ENCODE assay signal across 8 cellular contexts in genomic region chr20:34955232-34956040, GRCh38. TPM values are rescaled to one million over a fixed set of nuclear protein-coding genes. Genes with fewer than 3 reads are reported as not detected.
DNase-seq lines count a peak whose midpoint lies in the region; ATAC-seq and TF ChIP-seq lines count a peak whose summit lies in the region.

Gene GSS (minus strand): TSS chr20:34955806. CDS start chr20:34951852, 3,954 bp downstream.
Gene MYH7B (plus strand): TSS chr20:34955868. CDS start chr20:34978006, 22,138 bp downstream.

- H4K20me1 ChIP-seq in DND-41 (ENCODE audit: insufficient read depth, low read length), result no peaks in the 10 kb centered on the region
- no peaks in the 10 kb centered on the region for H4K20me1 ChIP-seq in KMS-11 (ENCODE audit: insufficient read depth)

- peak within 1 kb of the TSS; percentile 76 for H3K27ac Mint-ChIP-seq in activated T-cell treated with anti-CD3 and anti-CD28 coated beads, Interleukin-2, amount 50 U/mL, for 72 hours

- H2AFZ ChIP-seq in DND-41 (ENCODE audit: low read depth, low read length) (peak within 1 kb of the TSS; percentile 94), KMS-11 (ENCODE audit: low read depth) (peak within 1 kb of the TSS; percentile 88)

- no peaks in the 10 kb centered on the region for H3K9me3 Mint-ChIP-seq in activated T-cell treated with anti-CD3 and anti-CD28 coated beads, Interleukin-2, amount 50 U/mL, for 72 hours

- DNase-seq in DND-41 (peak; percentile 98), esophagus muscularis mucosa (ENCODE audit: extremely low spot score) (peak; percentile 99)
- peak; percentile 98 to 100 for DNase-seq in activated T-cell treated with anti-CD3 and anti-CD28 coated beads, Interleukin-2, amount 50 U/mL, for 72 hours
- peak; percentile 97 for DNase-seq in stimulated activated CD8-positive, alpha-beta memory T cell treated with anti-CD3 and anti-CD28 coated beads, Interleukin-7, amount 100 ng/mL, for 24 hours (ENCODE audit: low read depth)

- H3K9ac ChIP-seq in DND-41 (ENCODE audit: low read depth, low read length), result peak within 1 kb of the TSS; percentile 76
- peak within 1 kb of the TSS; percentile 77 for H3K9ac ChIP-seq in KMS-11

- TF ChIP-seq POLR2A in esophagus muscularis mucosa (IDR thresholded peaks at IDR 0.05; ENCODE audit: low read depth), result peak; percentile 73

- WGBS in esophagus muscularis mucosa, result under 1% methylated on average over 46 of the region's 62 CpGs

- ATAC-seq in DND-41 (ENCODE audit: insufficient read depth, low read depth) (peak; percentile 96), GM21737 (IDR thresholded peaks at IDR 0.05; ENCODE audit: unreplicated experiment) (peak; percentile 84)
- ATAC-seq in activated T-cell treated with anti-CD3 and anti-CD28 coated beads, Interleukin-2, amount 50 U/mL, for 72 hours (replicated peaks in 1 of 2), result peak; percentile 95

- no peak for TF ChIP-seq EP300 in esophagus muscularis mucosa (IDR thresholded peaks at IDR 0.05)

- H3K27me3 Mint-ChIP-seq in activated T-cell treated with anti-CD3 and anti-CD28 coated beads, Interleukin-2, amount 50 U/mL, for 72 hours (ENCODE audit: low read depth), result no peaks in the 10 kb centered on the region

- no peaks in the 10 kb centered on the region for H3K9me3 ChIP-seq in DND-41 (ENCODE audit: insufficient read depth, low read length, severe bottlenecking)
- H3K9me3 ChIP-seq in esophagus muscularis mucosa, result no peaks in the 10 kb centered on the region
- H3K9me3 ChIP-seq in muscle layer of duodenum (ENCODE audit: control insufficient read depth in 1 of 2, low read length in 2 of 2), result no peaks in the 10 kb centered on the region

- H3K4me2 ChIP-seq in DND-41 (ENCODE audit: insufficient read depth, low read length) (peak within 1 kb of the TSS; percentile 80), KMS-11 (peak within 1 kb of the TSS; percentile 99)

- H3K36me3 Mint-ChIP-seq in activated T-cell treated with anti-CD3 and anti-CD28 coated beads, Interleukin-2, amount 50 U/mL, for 72 hours (ENCODE audit: insufficient read depth in 2 of 2), result peaks cover 0 to 7% of the 10 kb centered on the region in 2 donors

- H3K27ac ChIP-seq in DND-41 (ENCODE audit: low read length), result peak within 1 kb of the TSS; percentile 88
- peak within 1 kb of the TSS; percentile 52 for H3K27ac ChIP-seq in KMS-11
- peak within 1 kb of the TSS; percentile 84 to 92 (median 89) for H3K27ac ChIP-seq in esophagus muscularis mucosa (replicated peaks in 1 of 4)
- H3K27ac ChIP-seq in muscle layer of duodenum (ENCODE audit: low read length), result peak within 1 kb of the TSS; percentile 91

- peak within 1 kb of the TSS; percentile 89 to 99 for H3K4me3 Mint-ChIP-seq in activated T-cell treated with anti-CD3 and anti-CD28 coated beads, Interleukin-2, amount 50 U/mL, for 72 hours

- H3K27me3 ChIP-seq in DND-41 (ENCODE audit: insufficient read depth, low read length, poor library complexity) (no peaks in the 10 kb centered on the region), KMS-11 (ENCODE audit: insufficient read depth, low read depth) (no peaks in the 10 kb centered on the region), esophagus muscularis mucosa (no peaks in the 10 kb centered on the region), muscle layer of duodenum (ENCODE audit: low read depth, low read length) (no peaks in the 10 kb centered on the region)

- H3K4me3 ChIP-seq in DND-41 (ENCODE audit: low read depth in 1 of 2, low read length in 2 of 2) (peak within 1 kb of the TSS; percentile 69 to 79), KMS-11 (IDR thresholded peaks at IDR 0.05; ENCODE audit: insufficient read depth, low read depth, low read length) (no peak within 1 kb of the TSS), esophagus muscularis mucosa (peak within 1 kb of the TSS; percentile 66 to 81 (median 74)), muscle layer of duodenum (ENCODE audit: low read depth in 1 of 2, low read length in 2 of 2) (peak within 1 kb of the TSS; percentile 69 to 86)

- peaks cover 23% of the 10 kb centered on the region for H3K4me1 ChIP-seq in DND-41 (ENCODE audit: insufficient read depth, low read length)
- peaks cover 17% of the 10 kb centered on the region for H3K4me1 ChIP-seq in KMS-11 (ENCODE audit: low read depth, poor library complexity, severe bottlenecking)
- H3K4me1 ChIP-seq in esophagus muscularis mucosa, result peaks cover 12 to 20% (median 17%) of the 10 kb centered on the region in 4 donors
- H3K4me1 ChIP-seq in muscle layer of duodenum (ENCODE audit: control insufficient read depth in 1 of 2, insufficient read depth in 2 of 2, low read length in 2 of 2), result peaks cover 0 to 7% of the 10 kb centered on the region in 2 donors

- TF ChIP-seq CTCF in DND-41 (IDR thresholded peaks at IDR 0.05; ENCODE audit: borderline replicate concordance, extremely low read depth, low read length, poor library complexity, severe bottlenecking) (peak; percentile 74), KMS-11 (conservative IDR thresholded peaks at IDR 0.05; ENCODE audit: low read depth, low read length) (no peak; the same call in 1 of the 2 replicates), esophagus muscularis mucosa (IDR thresholded peaks at IDR 0.05) (peak; percentile 61 to 85 (median 64))

- H3K79me2 ChIP-seq in DND-41 (ENCODE audit: insufficient read depth, low read length) (peaks cover 8% of the 10 kb centered on the region; the same call in 1 of the 2 replicates), KMS-11 (ENCODE audit: insufficient read depth, low read depth) (no peaks in the 10 kb centered on the region; the same call in 1 of the 2 replicates)

- H3K36me3 ChIP-seq in DND-41 (ENCODE audit: insufficient read depth, low read length), result peaks cover 14% of the 10 kb centered on the region
- H3K36me3 ChIP-seq in KMS-11 (ENCODE audit: insufficient read depth), result no peaks in the 10 kb centered on the region
- H3K36me3 ChIP-seq in esophagus muscularis mucosa, result peaks cover 0 to 8% (median 3%) of the 10 kb centered on the region in 4 donors
- peaks cover 0 to 7% of the 10 kb centered on the region in 2 donors for H3K36me3 ChIP-seq in muscle layer of duodenum (ENCODE audit: control insufficient read depth in 1 of 2, insufficient read depth in 2 of 2, low read length in 2 of 2)

- intact Hi-C loops in esophagus muscularis mucosa (cut with DNase I), result loop anchor here (1.0 kb wide), 1 partner anchor 82 kb away; no protein-coding TSS in a partner anchor

- peaks cover 27% of the 10 kb centered on the region for H3K4me1 Mint-ChIP-seq in activated T-cell treated with anti-CD3 and anti-CD28 coated beads, Interleukin-2, amount 50 U/mL, for 72 hours (ENCODE audit: low read depth)

TF ChIP-seq in PFSK-1, 5 proteins besides CTCF, POLR2A, EP300 and RAD21:
- peak; percentile 75 for TF ChIP-seq FOXP2 (optimal IDR thresholded peaks at IDR 0.05; ENCODE audit: borderline replicate concordance, extremely low read depth, extremely low read length, insufficient read depth)
- TF ChIP-seq, protein P1, sequence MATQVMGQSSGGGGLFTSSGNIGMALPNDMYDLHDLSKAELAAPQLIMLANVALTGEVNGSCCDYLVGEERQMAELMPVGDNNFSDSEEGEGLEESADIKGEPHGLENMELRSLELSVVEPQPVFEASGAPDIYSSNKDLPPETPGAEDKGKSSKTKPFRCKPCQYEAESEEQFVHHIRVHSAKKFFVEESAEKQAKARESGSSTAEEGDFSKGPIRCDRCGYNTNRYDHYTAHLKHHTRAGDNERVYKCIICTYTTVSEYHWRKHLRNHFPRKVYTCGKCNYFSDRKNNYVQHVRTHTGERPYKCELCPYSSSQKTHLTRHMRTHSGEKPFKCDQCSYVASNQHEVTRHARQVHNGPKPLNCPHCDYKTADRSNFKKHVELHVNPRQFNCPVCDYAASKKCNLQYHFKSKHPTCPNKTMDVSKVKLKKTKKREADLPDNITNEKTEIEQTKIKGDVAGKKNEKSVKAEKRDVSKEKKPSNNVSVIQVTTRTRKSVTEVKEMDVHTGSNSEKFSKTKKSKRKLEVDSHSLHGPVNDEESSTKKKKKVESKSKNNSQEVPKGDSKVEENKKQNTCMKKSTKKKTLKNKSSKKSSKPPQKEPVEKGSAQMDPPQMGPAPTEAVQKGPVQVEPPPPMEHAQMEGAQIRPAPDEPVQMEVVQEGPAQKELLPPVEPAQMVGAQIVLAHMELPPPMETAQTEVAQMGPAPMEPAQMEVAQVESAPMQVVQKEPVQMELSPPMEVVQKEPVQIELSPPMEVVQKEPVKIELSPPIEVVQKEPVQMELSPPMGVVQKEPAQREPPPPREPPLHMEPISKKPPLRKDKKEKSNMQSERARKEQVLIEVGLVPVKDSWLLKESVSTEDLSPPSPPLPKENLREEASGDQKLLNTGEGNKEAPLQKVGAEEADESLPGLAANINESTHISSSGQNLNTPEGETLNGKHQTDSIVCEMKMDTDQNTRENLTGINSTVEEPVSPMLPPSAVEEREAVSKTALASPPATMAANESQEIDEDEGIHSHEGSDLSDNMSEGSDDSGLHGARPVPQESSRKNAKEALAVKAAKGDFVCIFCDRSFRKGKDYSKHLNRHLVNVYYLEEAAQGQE (IDR thresholded peaks at IDR 0.05; ENCODE audit: insufficient read depth in 1 of 2, low read depth in 2 of 2, low read length in 2 of 2), result peak; percentile 55 to 67; a peak in 2 of 4 replicates
- peak; percentile 95 for TF ChIP-seq POLR2AphosphoS5 (IDR thresholded peaks at IDR 0.05; ENCODE audit: low read depth, low read length)
- peak; percentile 98 for TF ChIP-seq TAF1 (IDR thresholded peaks at IDR 0.05; ENCODE audit: borderline replicate concordance, insufficient read depth, low read length)
- peak; percentile 80; the same call in 1 of the 2 replicates for TF ChIP-seq SIN3A (IDR thresholded peaks at IDR 0.05; ENCODE audit: borderline replicate concordance, insufficient read depth, low read length)

RNA-seq across cellular contexts. Expression of gene GSS, which starts in this region (rescaled TPM):
- polyA plus RNA-seq in PFSK-1 (2012; ENCODE audit: insufficient read length, low read depth), result 89.1 TPM
- total RNA-seq in activated T-cell treated with anti-CD3 and anti-CD28 coated beads, Interleukin-2, amount 50 U/mL, for 72 hours, result 10 to 100 TPM; 60.6 to 66.0 TPM
- 10 to 100 TPM; 27.7 to 36.1 (median 28.5) TPM for total RNA-seq in esophagus muscularis mucosa

RNA-seq across cellular contexts. Expression of gene MYH7B, which starts in this region (rescaled TPM):
- polyA plus RNA-seq in PFSK-1 (2012; ENCODE audit: insufficient read length, low read depth), result 0.21 TPM
- total RNA-seq in activated T-cell treated with anti-CD3 and anti-CD28 coated beads, Interleukin-2, amount 50 U/mL, for 72 hours, result 1 to 10 TPM in 1 of 2 donors, under 1 TPM in 1; 0.46 to 1.2 TPM
- total RNA-seq in esophagus muscularis mucosa, result under 1 TPM; 0.17 to 0.84 (median 0.37) TPM
